In genomic region chr5:57441557-57441956, GRCh38 we compare ENCODE assay signal across 1 cellular context.
TF ChIP-seq lines count a peak whose summit lies in the region.

No MANE protein-coding gene starts in this region.

TF ChIP-seq in HEK293, 187 proteins besides CTCF, POLR2A, EP300 and RAD21 (continued from another document and continues in another):
- TF ChIP-seq ZBTB49 (tag by site-specific recombination; IDR thresholded peaks at IDR 0.05; ENCODE audit: low read depth) (no peak), ZEB2 (tag by site-specific recombination; IDR thresholded peaks at IDR 0.05) (peak; percentile 37; the same call in 1 of the 2 replicates), PRDM2 (tag by site-specific recombination; IDR thresholded peaks at IDR 0.05; ENCODE audit: borderline replicate concordance) (no peak), ZBTB10 (tag by site-specific recombination; IDR thresholded peaks at IDR 0.05) (no peak), ZFP3 (tag by site-specific recombination; IDR thresholded peaks at IDR 0.05; ENCODE audit: low read depth) (no peak), ZNF704 (tag by site-specific recombination; IDR thresholded peaks at IDR 0.05) (no peak), ZNF677 (tag by site-specific recombination; IDR thresholded peaks at IDR 0.05) (no peak), ZNF362 (tag by site-specific recombination; IDR thresholded peaks at IDR 0.05) (no peak), ZSCAN18 (tag by site-specific recombination; IDR thresholded peaks at IDR 0.05) (no peak), ZNF280D (tag by site-specific recombination; IDR thresholded peaks at IDR 0.05) (no peak), ZNF747 (tag by site-specific recombination; IDR thresholded peaks at IDR 0.05) (no peak), ZNF324 (tag by site-specific recombination; IDR thresholded peaks at IDR 0.05) (0 out of 2 replicates have a peak, but pooled peaks have one; percentile 14), KLF7 (tag by site-specific recombination; IDR thresholded peaks at IDR 0.05; ENCODE audit: borderline replicate concordance) (no peak), KLF10 (tag by site-specific recombination; IDR thresholded peaks at IDR 0.05) (peak; percentile 66), BCL11B (tag by site-specific recombination; IDR thresholded peaks at IDR 0.05; ENCODE audit: low read depth) (no peak), EGR2 (tag by site-specific recombination; IDR thresholded peaks at IDR 0.05; ENCODE audit: low read depth) (peak; percentile 75), ZNF140 (tag by site-specific recombination; IDR thresholded peaks at IDR 0.05) (no peak), ZNF558 (tag by site-specific recombination; IDR thresholded peaks at IDR 0.05) (no peak), ZNF521 (tag by site-specific recombination; IDR thresholded peaks at IDR 0.05) (no peak), GLI4 (tag by site-specific recombination; IDR thresholded peaks at IDR 0.05) (no peak), ZNF366 (tag by site-specific recombination; conservative IDR thresholded peaks at IDR 0.05) (peak; percentile 79), ZNF335 (tag by site-specific recombination; conservative IDR thresholded peaks at IDR 0.05) (0 out of 2 replicates have a peak, but pooled peaks have one; percentile 13), ZNF623 (tag by site-specific recombination; IDR thresholded peaks at IDR 0.05) (no peak), ZSCAN30 (tag by site-specific recombination; IDR thresholded peaks at IDR 0.05) (no peak), ZNF488 (tag by site-specific recombination; IDR thresholded peaks at IDR 0.05) (no peak), ZBTB17 (tag by site-specific recombination; IDR thresholded peaks at IDR 0.05) (no peak), HOXC10 (CRISPR knock-in tag; IDR thresholded peaks at IDR 0.05) (no peak), ZBTB6 (tag by site-specific recombination; IDR thresholded peaks at IDR 0.05) (peak; percentile 94), ZNF341 (tag by site-specific recombination; IDR thresholded peaks at IDR 0.05; ENCODE audit: low read depth) (0 out of 2 replicates have a peak, but pooled peaks have one; percentile 10), IKZF3 (tag by site-specific recombination; IDR thresholded peaks at IDR 0.05) (no peak), ZNF610 (tag by site-specific recombination; IDR thresholded peaks at IDR 0.05; ENCODE audit: borderline replicate concordance) (no peak), ZBTB1 (tag by site-specific recombination; IDR thresholded peaks at IDR 0.05) (no peak), ZNF530 (tag by site-specific recombination; IDR thresholded peaks at IDR 0.05; ENCODE audit: low read depth) (no peak), HOXD13 (CRISPR knock-in tag; IDR thresholded peaks at IDR 0.05; ENCODE audit: borderline replicate concordance) (no peak), WT1 (tag by site-specific recombination; IDR thresholded peaks at IDR 0.05) (peak; percentile 69), ZNF571 (tag by site-specific recombination; IDR thresholded peaks at IDR 0.05) (no peak), ZNF138 (tag by site-specific recombination; IDR thresholded peaks at IDR 0.05; ENCODE audit: borderline replicate concordance) (no peak), ZNF239 (tag by site-specific recombination; IDR thresholded peaks at IDR 0.05) (no peak), SP7 (tag by site-specific recombination; IDR thresholded peaks at IDR 0.05) (peak; percentile 95), ZBTB48 (tag by site-specific recombination; IDR thresholded peaks at IDR 0.05) (no peak), ZNF548 (tag by site-specific recombination; IDR thresholded peaks at IDR 0.05) (no peak), ZNF658 (tag by site-specific recombination; IDR thresholded peaks at IDR 0.05) (no peak), ZNF404 (tag by site-specific recombination; IDR thresholded peaks at IDR 0.05) (no peak), GLIS1 (tag by site-specific recombination; IDR thresholded peaks at IDR 0.05) (peak; percentile 85), MEIS1 (CRISPR knock-in tag; IDR thresholded peaks at IDR 0.05; ENCODE audit: borderline replicate concordance) (no peak)
